In genomic region chr9:126293522-126293889, GRCh38 we compare ENCODE assay signal across 15 cellular contexts. TPM values are rescaled to one million over a fixed set of nuclear protein-coding genes. Genes with fewer than 3 reads are reported as not detected.
A peak's percentile ranks its signal among the peaks of the same experiment; 100 is the strongest.
DNase-seq lines count a peak whose midpoint lies in the region; ATAC-seq, FAIRE-seq and TF ChIP-seq lines count a peak whose summit lies in the region.
"Had no signal": no experiment of that assay in that cellular context is flagged by ENCODE, and none has a peak within 500 bp of the region (broad histone marks: within the 10 kb centered on the region; RNA-seq: fewer than 3 reads in every experiment).

No MANE protein-coding gene starts in this region.

- no peaks in the 10 kb centered on the region for H3K9me3 Mint-ChIP-seq in neural progenitor cell
- H3K9me3 Mint-ChIP-seq: activated T-helper 1 cell treated with anti-CD3 and anti-CD28 coated beads, Interleukin-12 subunit alpha, Interleukin-12 subunit beta, Interleukin-2, Interleukin-4 antibody, amounts not matched to agents 30 ng/mL and 10 ng/mL and 1 ng/mL, durations not matched to agents 14 hours and 24 hours and 36 hours; nephron; stimulated activated memory B cell treated with anti-CD40 and anti-IgM and Interleukin-4, amounts not matched to agents 10 μg/mL and 1 μg/mL and 100 μg/mL, for 72 hours had no signal

- H4K20me1 ChIP-seq in HCT116 (ENCODE audit: insufficient read depth) (no peaks in the 10 kb centered on the region), neural progenitor cell (ENCODE audit: low read depth) (no peaks in the 10 kb centered on the region)

- H3K4me1 ChIP-seq in HCT116 (ENCODE audit: control insufficient read depth in 1 of 2, insufficient read depth in 2 of 2, low read length in 2 of 2) = peaks cover 8 to 21% of the 10 kb centered on the region in 2 experiments; a peak in 2 of 4 replicates
- H3K4me1 ChIP-seq in neural progenitor cell = peaks cover 5% of the 10 kb centered on the region

- H3K79me2 ChIP-seq in HCT116 (ENCODE audit: insufficient read depth, low read length) (no peaks in the 10 kb centered on the region), neural progenitor cell (ENCODE audit: low read depth) (no peaks in the 10 kb centered on the region)

- peaks cover 13% of the 10 kb centered on the region for H3K27me3 Mint-ChIP-seq in neural progenitor cell (ENCODE audit: insufficient read depth, low read depth)

- POLR2A ChIA-PET in HCT116 (lab: Charles Lee) = no interaction called here

- H3K36me3 ChIP-seq in HCT116 (ENCODE audit: control insufficient read depth in 1 of 2, insufficient read depth in 2 of 2, low read length in 2 of 2) (no peaks in the 10 kb centered on the region), neural progenitor cell (no peaks in the 10 kb centered on the region)

- CTCF ChIA-PET in HCT116 (lab: Charles Lee) = interaction anchor here (0.6 to 2.8 kb wide), 5 partner anchors 9 to 886 kb away, joined by 3 to 12 read pairs (median 4); no protein-coding TSS in a partner anchor

- H3K9me2 ChIP-seq in HCT116 (ENCODE audit: insufficient read depth) = no peaks in the 10 kb centered on the region

- no peaks in the 10 kb centered on the region for H3K36me3 Mint-ChIP-seq in neural progenitor cell
- H3K36me3 Mint-ChIP-seq: stimulated activated memory B cell treated with anti-CD40 and anti-IgM and Interleukin-4, amounts not matched to agents 10 μg/mL and 1 μg/mL and 100 μg/mL, for 72 hours had no signal

- H3K4me1 Mint-ChIP-seq in neural progenitor cell = peaks cover 7% of the 10 kb centered on the region
- H3K4me1 Mint-ChIP-seq: stimulated activated memory B cell treated with anti-CD40 and anti-IgM and Interleukin-4, amounts not matched to agents 10 μg/mL and 1 μg/mL and 100 μg/mL, for 72 hours had no signal

- TF ChIP-seq POLR2A in HCT116 (IDR thresholded peaks at IDR 0.05; ENCODE audit: borderline replicate concordance, extremely low read depth, insufficient read depth, insufficient read length) (no peak), GM12891 (IDR thresholded peaks at IDR 0.05; ENCODE audit: low read depth, low read length) (no peak)

- no peak overlapping the region for H3K4me2 ChIP-seq in HCT116 (ENCODE audit: low read length)
- no peak overlapping the region for H3K4me2 ChIP-seq in neural progenitor cell

- DNase-seq in NCI-H82 (lab: John Stamatoyannopoulos, UW) = peak; percentile 35
- DNase-seq in NCI-H82 treated with DMSO at 0.1 percent for 48 hours (lab: John Stamatoyannopoulos, UW; ENCODE audit: unreplicated experiment) = no peak
- no peak for DNase-seq in HCT116 (ENCODE audit: low read depth, low spot score)
- peak; percentile 32 for DNase-seq in neural progenitor cell (ENCODE audit: low spot score)
- DNase-seq in GM12891 (ENCODE audit: insufficient read length, low spot score) = no peak
- DNase-seq: NCI-H187, T1000 had no signal

- no peak overlapping the region for H3K4me3 ChIP-seq in HCT116 (replicated peaks in 1 of 2; ENCODE audit: low read depth in 1 of 2, low read length in 2 of 2)
- H3K4me3 ChIP-seq in WI38 (ENCODE audit: low read depth, low read length) = no peak overlapping the region
- H3K4me3 ChIP-seq in neural progenitor cell = no peak overlapping the region

- peak; percentile 19; the same call in 1 of the 2 replicates for TF ChIP-seq RAD21 in HCT116 (IDR thresholded peaks at IDR 0.05; ENCODE audit: low read depth)

- no peak overlapping the region for H3K9ac ChIP-seq in HCT116 (ENCODE audit: low read length)
- H3K9ac ChIP-seq in neural progenitor cell = no peak overlapping the region

- H3K27ac Mint-ChIP-seq in neural progenitor cell = no peak overlapping the region
- H3K27ac Mint-ChIP-seq: activated T-helper 1 cell treated with anti-CD3 and anti-CD28 coated beads, Interleukin-12 subunit alpha, Interleukin-12 subunit beta, Interleukin-2, Interleukin-4 antibody, amounts not matched to agents 30 ng/mL and 10 ng/mL and 1 ng/mL, durations not matched to agents 14 hours and 24 hours and 36 hours; nephron; stimulated activated memory B cell treated with anti-CD40 and anti-IgM and Interleukin-4, amounts not matched to agents 10 μg/mL and 1 μg/mL and 100 μg/mL, for 72 hours had no signal

- intact Hi-C loops in HCT116 (cut with micrococcal nuclease) = no loop called here

- H2AFZ ChIP-seq in HCT116 (ENCODE audit: low read depth, low read length, poor library complexity, severe bottlenecking) = no peak overlapping the region
- no peak overlapping the region for H2AFZ ChIP-seq in neural progenitor cell (replicated peaks)

- ATAC-seq in HCT116 = peak; percentile 54
- ATAC-seq in HG03280 (IDR thresholded peaks at IDR 0.05; ENCODE audit: unreplicated experiment) = no peak
- ATAC-seq in HG02938 (IDR thresholded peaks at IDR 0.05; ENCODE audit: unreplicated experiment) = no peak
- ATAC-seq: stimulated activated memory B cell treated with anti-CD40 and anti-IgM and Interleukin-4, amounts not matched to agents 10 μg/mL and 1 μg/mL and 100 μg/mL, for 72 hours had no signal

- H3K9me3 ChIP-seq in HCT116 (ENCODE audit: control insufficient read depth in 1 of 2, insufficient read depth in 1 of 2, low read depth in 1 of 2, low read length in 2 of 2) (no peaks in the 10 kb centered on the region), neural progenitor cell (ENCODE audit: low read depth) (no peaks in the 10 kb centered on the region)

- BruUV-seq in HCT116 (replicated peaks; lab: Mats Ljungman, UMichigan) = no TSS peak

- H3K4me3 Mint-ChIP-seq in neural progenitor cell = no peak overlapping the region
- H3K4me3 Mint-ChIP-seq: activated T-helper 1 cell treated with anti-CD3 and anti-CD28 coated beads, Interleukin-12 subunit alpha, Interleukin-12 subunit beta, Interleukin-2, Interleukin-4 antibody, amounts not matched to agents 30 ng/mL and 10 ng/mL and 1 ng/mL, durations not matched to agents 14 hours and 24 hours and 36 hours; nephron; stimulated activated memory B cell treated with anti-CD40 and anti-IgM and Interleukin-4, amounts not matched to agents 10 μg/mL and 1 μg/mL and 100 μg/mL, for 72 hours had no signal

- RAD21 ChIA-PET in HCT116 (lab: Charles Lee; ENCODE audit: low non-redundant PET in 1 of 2, low total read pairs in 2 of 2, uncharacterized antibody in 2 of 2, unreplicated experiment in 2 of 2) = no interaction called here

- no peak for FAIRE-seq in GM12891 (lab: Jason Lieb, UNC)
- FAIRE-seq: keratinocyte had no signal

- TF ChIP-seq CTCF in HCT116 (IDR thresholded peaks at IDR 0.05 in 2 of 3, conservative IDR thresholded peaks at IDR 0.05 in 1 of 3; ENCODE audit: borderline replicate concordance in 1 of 3, insufficient read depth in 1 of 3, low read depth in 2 of 3, low read length in 2 of 3) (peak in 2 of 3 experiments; percentile 68 to 71; a peak in 4 of 6 replicates), WI38 (IDR thresholded peaks at IDR 0.05; ENCODE audit: low read depth, low read length) (peak; percentile 16; the same call in 1 of the 2 replicates), neural progenitor cell (IDR thresholded peaks at IDR 0.05) (peak; percentile 43)

- H3K27ac ChIP-seq in HCT116 (ENCODE audit: low read depth, low read length) (no peak overlapping the region), neural progenitor cell (no peak overlapping the region)
- H3K27ac ChIP-seq: HL-60 had no signal

- no peaks in the 10 kb centered on the region for H3F3A ChIP-seq in neural progenitor cell (ENCODE audit: low read depth)

- no peaks in the 10 kb centered on the region for H3K27me3 ChIP-seq in HCT116 (ENCODE audit: insufficient read depth, low read length)
- H3K27me3 ChIP-seq in neural progenitor cell = no peaks in the 10 kb centered on the region

TF ChIP-seq in HCT116, 20 proteins besides CTCF, POLR2A, EP300 and RAD21 (continues in another document):
- TF ChIP-seq SIN3A (IDR thresholded peaks at IDR 0.05; ENCODE audit: low read depth) (no peak), JUND (IDR thresholded peaks at IDR 0.05) (no peak), ZFX (IDR thresholded peaks at IDR 0.05) (no peak), FOSL1 (IDR thresholded peaks at IDR 0.05; ENCODE audit: low read depth) (no peak), ZNF274 (IDR thresholded peaks at IDR 0.05; ENCODE audit: low read depth, low read length) (no peak)
- TF ChIP-seq, protein P1, sequence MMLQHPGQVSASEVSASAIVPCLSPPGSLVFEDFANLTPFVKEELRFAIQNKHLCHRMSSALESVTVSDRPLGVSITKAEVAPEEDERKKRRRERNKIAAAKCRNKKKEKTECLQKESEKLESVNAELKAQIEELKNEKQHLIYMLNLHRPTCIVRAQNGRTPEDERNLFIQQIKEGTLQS (IDR thresholded peaks at IDR 0.05) = no peak

TF ChIP-seq in GM12891, 5 proteins besides CTCF, POLR2A, EP300 and RAD21:
- TF ChIP-seq TAF1 (IDR thresholded peaks at IDR 0.05; ENCODE audit: low read depth, low read length) = no peak
- TF ChIP-seq POU2F2 (IDR thresholded peaks at IDR 0.05; ENCODE audit: low read depth, low read length) = no peak
- TF ChIP-seq SPI1 (IDR thresholded peaks at IDR 0.05; ENCODE audit: low read depth, low read length) = no peak
- TF ChIP-seq POLR2AphosphoS5 (IDR thresholded peaks at IDR 0.05; ENCODE audit: low read depth, low read length) = no peak
- no peak for TF ChIP-seq PAX5 (IDR thresholded peaks at IDR 0.05; ENCODE audit: insufficient read depth, low read length, severe bottlenecking)

RNA-seq across cellular contexts. Expression of gene MVB12B, which starts 33.1 kb away (rescaled TPM):
- total RNA-seq in HCT116 (2021; ENCODE audit: unreplicated experiment) = 10.9 TPM
- 4.3 and 4.7 TPM in 2 replicates for polyA plus RNA-seq in HCT116 (2012)
- 16.1 and 18.4 TPM in 2 replicates for total RNA-seq in neural progenitor cell (ENCODE audit: low replicate concordance)
- not detected for polyA plus RNA-seq in GM12891 (2012; ENCODE audit: low read depth, missing spikeins)

Comparison
In these comparisons a context has a peak if more than half of its experiments do, and no peak if none do; other contexts are left out.
1. DNase-seq: peak in NCI-H82 (single experiment) and neural progenitor cell (single experiment); none in NCI-H82 treated with DMSO at 0.1 percent for 48 hours (single experiment), HCT116 (single experiment) and GM12891 (single experiment).
2. CTCF ChIP-seq: peak in every context shown above with its lines; median percentile 70 in HCT116; 43 in neural progenitor cell; 16 in WI38.